ENCODE assay signal across 11 cellular contexts in the genomic region with DNA sequence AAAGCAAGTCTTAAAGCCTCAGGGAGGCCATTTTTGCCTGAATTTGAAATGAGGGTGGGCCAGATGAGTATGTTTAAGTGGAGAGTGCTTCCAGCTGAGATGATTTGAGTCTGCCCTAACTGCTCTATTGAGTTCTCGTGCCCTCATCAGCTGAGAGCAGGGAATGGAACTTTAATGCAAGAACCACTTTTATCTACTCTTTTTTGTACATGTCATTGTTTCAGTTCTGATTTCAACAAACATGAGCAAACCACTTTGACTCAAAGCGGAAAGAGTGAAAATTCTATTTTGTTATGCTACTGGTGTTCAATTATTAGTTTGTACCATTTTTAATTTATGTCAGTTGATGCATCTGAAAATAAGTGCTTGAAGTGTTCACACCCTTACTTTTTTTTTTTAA. TPM values are rescaled to one million over a fixed set of nuclear protein-coding genes. Genes with fewer than 3 reads are reported as not detected.
DNase-seq lines count a peak whose midpoint lies in the region; ATAC-seq and TF ChIP-seq lines count a peak whose summit lies in the region.
"Had no signal": no experiment of that assay in that cellular context is flagged by ENCODE, and none has a peak within 500 bp of the region (broad histone marks: within the 10 kb centered on the region; RNA-seq: fewer than 3 reads in every experiment).

No MANE protein-coding gene starts in this region.

- no peak overlapping the region for H3K27ac Mint-ChIP-seq in activated naive CD4-positive, alpha-beta T cell treated with anti-CD3 and anti-CD28 coated beads, Interleukin-2, amount 50 U/mL, for 72 hours

- TF ChIP-seq EP300 in tibial nerve (IDR thresholded peaks at IDR 0.05) = no peak

- peak; percentile 75 for ATAC-seq in GM18858 (IDR thresholded peaks at IDR 0.05; ENCODE audit: unreplicated experiment)
- ATAC-seq in GM19468 (IDR thresholded peaks at IDR 0.05; ENCODE audit: extremely low read depth, unreplicated experiment) = peak; percentile 66
- peak; percentile 61 for ATAC-seq in HG02981 (IDR thresholded peaks at IDR 0.05; ENCODE audit: unreplicated experiment)
- peak; percentile 51 to 96 for ATAC-seq in activated naive CD4-positive, alpha-beta T cell treated with anti-CD3 and anti-CD28 coated beads, Interleukin-2, amount 50 U/mL, for 72 hours

- intact Hi-C loops in cardiac septum (cut with DNase I) = no loop called here

- no peak for TF ChIP-seq POLR2A in tibial nerve (IDR thresholded peaks at IDR 0.05)

- H3K36me3 Mint-ChIP-seq in activated naive CD4-positive, alpha-beta T cell treated with anti-CD3 and anti-CD28 coated beads, Interleukin-2, amount 50 U/mL, for 72 hours = no peaks in the 10 kb centered on the region

- 82 to 83% methylated on average over 2 of the region's 2 CpGs for WGBS in tibial nerve, 2 donors

- H3K27me3 ChIP-seq in tibial nerve = no peaks in the 10 kb centered on the region

- peaks cover 0 to 15% (median 0%) of the 10 kb centered on the region in 3 donors for H3K36me3 ChIP-seq in tibial nerve

- H3K4me3 ChIP-seq in tibial nerve = no peak overlapping the region

- no peaks in the 10 kb centered on the region for H3K9me3 Mint-ChIP-seq in activated naive CD4-positive, alpha-beta T cell treated with anti-CD3 and anti-CD28 coated beads, Interleukin-2, amount 50 U/mL, for 72 hours
- H3K9me3 Mint-ChIP-seq: central memory CD8-positive, alpha-beta T cell had no signal

- H3K4me1 ChIP-seq in tibial nerve = no peaks in the 10 kb centered on the region

- DNase-seq in activated naive CD4-positive, alpha-beta T cell treated with anti-CD3 and anti-CD28 coated beads, Interleukin-2, amount 50 U/mL, for 72 hours (ENCODE audit: low spot score in 2 of 2) = peak in 1 of 2 donors; percentile 27
- DNase-seq in tibial nerve (ENCODE audit: low spot score in 2 of 2) = no peak
- no peak for DNase-seq in NCI-H748 treated with DMSO at 0.1 percent for 48 hours (lab: John Stamatoyannopoulos, UW)
- DNase-seq in cardiac septum (ENCODE audit: low spot score) = no peak
- DNase-seq in substantia nigra (lab: John Stamatoyannopoulos, UW) = no peak
- DNase-seq: activated CD8-positive, alpha-beta memory T cell treated with anti-CD3 and anti-CD28 coated beads, Interleukin-2, amount 50 U/mL, for 4 hours; DMS53 had no signal

- no peaks in the 10 kb centered on the region for H3K9me3 ChIP-seq in tibial nerve

- no peak overlapping the region for H3K27ac ChIP-seq in tibial nerve
- H3K27ac ChIP-seq in substantia nigra (ENCODE audit: low read depth, low read length, poor library complexity, severe bottlenecking) = no peak overlapping the region

- no peak for TF ChIP-seq CTCF in tibial nerve (IDR thresholded peaks at IDR 0.05)

RNA-seq across cellular contexts. Expression of gene DCAF10, which starts 35.8 kb away (rescaled TPM):
- total RNA-seq in activated naive CD4-positive, alpha-beta T cell treated with anti-CD3 and anti-CD28 coated beads, Interleukin-2, amount 50 U/mL, for 72 hours = 10 to 100 TPM in 1 of 2 donors, 1 to 10 TPM in 1; 6.9 to 17.4 TPM
- total RNA-seq in tibial nerve (10 to 100 TPM; 18.6 to 31.4 (median 21.5) TPM), cardiac septum (15.7 TPM)

RNA-seq across cellular contexts. Expression of gene EXOSC3, which starts 51.5 kb away (rescaled TPM):
- total RNA-seq in activated naive CD4-positive, alpha-beta T cell treated with anti-CD3 and anti-CD28 coated beads, Interleukin-2, amount 50 U/mL, for 72 hours = 100 to 1,000 TPM in 1 of 2 donors, 10 to 100 TPM in 1; 79.3 to 106 TPM
- 10 to 100 TPM; 23.4 to 59.9 (median 39.3) TPM for total RNA-seq in tibial nerve
- total RNA-seq in cardiac septum = 13.1 TPM
